Comparison of ENCODE assay signal across 8 cellular contexts in genomic region chr5:170638454-170639220, GRCh38.
DNase-seq lines count a peak whose midpoint lies in the region; ATAC-seq and TF ChIP-seq lines count a peak whose summit lies in the region.

No MANE protein-coding gene starts in this region.

- no peaks in the 10 kb centered on the region for H3K36me3 Mint-ChIP-seq in naive B cell

- peaks cover 36 to 52% (median 39%) of the 10 kb centered on the region in 3 donors for H3K27me3 Mint-ChIP-seq in naive B cell
- peaks cover 47% of the 10 kb centered on the region for H3K27me3 Mint-ChIP-seq in stimulated activated naive CD8-positive, alpha-beta T cell treated with anti-CD3 and anti-CD28 coated beads, Interleukin-15, amount 100 ng/mL, for 72 hours

- H3K9me3 Mint-ChIP-seq in naive B cell, result no peaks in the 10 kb centered on the region
- no peaks in the 10 kb centered on the region for H3K9me3 Mint-ChIP-seq in stimulated activated naive CD8-positive, alpha-beta T cell treated with anti-CD3 and anti-CD28 coated beads, Interleukin-15, amount 100 ng/mL, for 72 hours

- H3K27ac Mint-ChIP-seq in naive B cell, result no peak overlapping the region
- H3K27ac Mint-ChIP-seq in stimulated activated naive CD8-positive, alpha-beta T cell treated with anti-CD3 and anti-CD28 coated beads, Interleukin-15, amount 100 ng/mL, for 72 hours, result no peak overlapping the region

- H3K4me3 ChIP-seq in epithelial cell of proximal tubule (ENCODE audit: low read depth, low read length), result no peak overlapping the region

- peak; percentile 34 for DNase-seq in NK-92 treated with Interleukin-12 subunit alpha and Interleukin-12 subunit beta, amount 100 ng/mL, for 24 hours (lab: John Stamatoyannopoulos, UW)
- no peak for DNase-seq in NK-92 (lab: John Stamatoyannopoulos, UW; ENCODE audit: unreplicated experiment)
- DNase-seq in NCI-H69 (lab: John Stamatoyannopoulos, UW), result peak; percentile 77
- DNase-seq in activated CD8-positive, alpha-beta memory T cell treated with anti-CD3 and anti-CD28 coated beads for 48 hours (ENCODE audit: low read depth in 2 of 3, low spot score in 2 of 3), result peak; percentile 20 to 67 (median 55)
- no peak for DNase-seq in epithelial cell of proximal tubule (ENCODE audit: low read depth)
- peak; percentile 30 for DNase-seq in naive B cell
- peak; percentile 65 to 71 for DNase-seq in stimulated activated naive CD8-positive, alpha-beta T cell treated with anti-CD3 and anti-CD28 coated beads, Interleukin-15, amount 100 ng/mL, for 72 hours

- H3K4me1 Mint-ChIP-seq in naive B cell, result peaks cover 12 to 17% (median 13%) of the 10 kb centered on the region in 3 donors
- H3K4me1 Mint-ChIP-seq in stimulated activated naive CD8-positive, alpha-beta T cell treated with anti-CD3 and anti-CD28 coated beads, Interleukin-15, amount 100 ng/mL, for 72 hours, result peaks cover 15% of the 10 kb centered on the region

- no peak overlapping the region for H3K4me3 Mint-ChIP-seq in naive B cell
- H3K4me3 Mint-ChIP-seq in stimulated activated naive CD8-positive, alpha-beta T cell treated with anti-CD3 and anti-CD28 coated beads, Interleukin-15, amount 100 ng/mL, for 72 hours, result no peak overlapping the region

- peak; percentile 86 for TF ChIP-seq CTCF in epithelial cell of proximal tubule (conservative IDR thresholded peaks at IDR 0.05; ENCODE audit: low read depth, low read length)

- ATAC-seq in HG02981 (IDR thresholded peaks at IDR 0.05; ENCODE audit: unreplicated experiment) (peak; percentile 68), naive B cell (ENCODE audit: low read depth in 2 of 2) (no peak)
- ATAC-seq in stimulated activated naive CD8-positive, alpha-beta T cell treated with anti-CD3 and anti-CD28 coated beads, Interleukin-15, amount 100 ng/mL, for 72 hours, result peak; percentile 69

Comparison
In these comparisons a context has a peak if more than half of its experiments do, and no peak if none do; other contexts are left out.
1. DNase-seq: peak in NK-92 treated with Interleukin-12 subunit alpha and Interleukin-12 subunit beta, amount 100 ng/mL, for 24 hours (single experiment), NCI-H69 (single experiment), activated CD8-positive, alpha-beta memory T cell treated with anti-CD3 and anti-CD28 coated beads for 48 hours (3 of 3), naive B cell (single experiment) and stimulated activated naive CD8-positive, alpha-beta T cell treated with anti-CD3 and anti-CD28 coated beads, Interleukin-15, amount 100 ng/mL, for 72 hours (2 of 2); none in NK-92 (single experiment) and epithelial cell of proximal tubule (single experiment).
2. ATAC-seq: peak in HG02981 (single experiment) and stimulated activated naive CD8-positive, alpha-beta T cell treated with anti-CD3 and anti-CD28 coated beads, Interleukin-15, amount 100 ng/mL, for 72 hours (single experiment); none in naive B cell (0 of 2).